Comparison of ENCODE assay signal across 8 cellular contexts in genomic region chr1:201709564-201710295, GRCh38.
DNase-seq lines count a peak whose midpoint lies in the region; ATAC-seq and FAIRE-seq lines count a peak whose summit lies in the region.

No MANE protein-coding gene starts in this region.

- FAIRE-seq in GM18507 (lab: Jason Lieb, UNC): peak; percentile 42

- DNase-seq in AG08396 (ENCODE audit: low spot score) (peak; percentile 66), GM18507 (ENCODE audit: extremely low spot score, insufficient read length, low read depth) (peak; percentile 57), SK-N-DZ (ENCODE audit: low spot score) (peak; percentile 52), left cardiac atrium (peak; percentile 76), retina (peak; percentile 70), putamen (ENCODE audit: low spot score) (no peak)
- DNase-seq in activated naive CD4-positive, alpha-beta T cell treated with anti-CD3 and anti-CD28 coated beads, Interleukin-2, amount 50 U/mL, for 16 hours: peak; percentile 62

- intact Hi-C loops in left cardiac atrium (cut with DNase I): loop anchor here (1.0 to 2.0 kb wide), 2 partner anchors 83 to 84 kb away; no protein-coding TSS in a partner anchor

- ATAC-seq in HG03520 (IDR thresholded peaks at IDR 0.05; ENCODE audit: unreplicated experiment): peak; percentile 78
- ATAC-seq in left cardiac atrium: peak; percentile 62 to 64
